Comparison of ENCODE assay signal across 1 cellular context in the genomic region with DNA sequence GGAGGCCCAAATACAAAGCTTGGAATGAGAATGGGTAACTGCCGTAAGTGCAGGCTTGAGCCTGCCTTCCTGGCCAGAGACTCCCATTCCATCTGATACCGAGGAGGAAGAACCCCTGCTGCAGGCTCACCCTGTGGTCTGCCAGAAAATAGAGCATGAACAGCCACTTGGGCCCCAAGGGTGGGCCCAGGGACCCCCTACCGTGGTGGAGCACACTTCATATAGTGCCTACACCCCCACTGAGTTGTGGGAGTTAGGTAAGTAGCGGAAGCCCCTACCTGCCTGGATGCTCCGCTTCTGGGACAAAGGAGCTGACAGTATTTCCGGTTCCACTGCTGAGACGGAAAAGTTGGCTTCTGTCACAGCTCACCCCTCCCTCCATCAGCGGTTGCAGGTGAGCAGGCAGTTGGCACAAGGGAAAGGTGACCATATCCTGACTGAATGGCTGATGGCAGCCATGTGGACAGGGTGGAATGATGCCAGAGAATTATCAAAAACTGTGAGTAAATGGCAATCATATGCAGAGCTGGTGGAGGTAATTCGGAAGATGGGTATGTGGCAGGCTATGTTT.
TF ChIP-seq lines count a peak whose summit lies in the region.

No MANE protein-coding gene starts in this region.

TF ChIP-seq in H1, 55 proteins besides CTCF, POLR2A, EP300 and RAD21:
- no peak for TF ChIP-seq ATF2 (IDR thresholded peaks at IDR 0.05; ENCODE audit: low read length)
- TF ChIP-seq TAF1 (IDR thresholded peaks at IDR 0.05; ENCODE audit: low read depth, low read length): no peak
- no peak for TF ChIP-seq MAFK (IDR thresholded peaks at IDR 0.05; ENCODE audit: low read depth, low read length)
- no peak for TF ChIP-seq CEBPB (IDR thresholded peaks at IDR 0.05; ENCODE audit: low read depth, low read length)
- no peak for TF ChIP-seq CHD2 (IDR thresholded peaks at IDR 0.05; ENCODE audit: low read length)
- no peak for TF ChIP-seq YY1 (IDR thresholded peaks at IDR 0.05; ENCODE audit: low read depth, low read length)
- no peak for TF ChIP-seq SAP30 (IDR thresholded peaks at IDR 0.05; ENCODE audit: insufficient read depth, insufficient replicate concordance, low read length)
- no peak for TF ChIP-seq NANOG (IDR thresholded peaks at IDR 0.05; ENCODE audit: insufficient read depth, low read depth, low read length, poor library complexity, severe bottlenecking)
- no peak for TF ChIP-seq SP4 (IDR thresholded peaks at IDR 0.05; ENCODE audit: low read length)
- TF ChIP-seq PHF8 (conservative IDR thresholded peaks at IDR 0.05; ENCODE audit: low read depth, low read length): no peak
- TF ChIP-seq SIN3A (conservative IDR thresholded peaks at IDR 0.05 in 1 of 2, IDR thresholded peaks at IDR 0.05 in 1 of 2; ENCODE audit: low read depth in 1 of 2, low read length in 2 of 2): no peak
- no peak for TF ChIP-seq JUND (IDR thresholded peaks at IDR 0.05; ENCODE audit: low read length)
- TF ChIP-seq SP1 (IDR thresholded peaks at IDR 0.05; ENCODE audit: low read depth, low read length): no peak
